ENCODE assay signal across 17 cellular contexts in genomic region chrX:44306336-44306735, GRCh38. TPM values are rescaled to one million over a fixed set of nuclear protein-coding genes. Genes with fewer than 3 reads are reported as not detected.
DNase-seq lines count a peak whose midpoint lies in the region; ATAC-seq, FAIRE-seq and TF ChIP-seq lines count a peak whose summit lies in the region.
"Had no signal": no experiment of that assay in that cellular context is flagged by ENCODE, and none has a peak within 500 bp of the region (broad histone marks: within the 10 kb centered on the region; RNA-seq: fewer than 3 reads in every experiment).

No MANE protein-coding gene starts in this region.

- no peaks in the 10 kb centered on the region; the same call in 1 of the 2 replicates for H3K9me3 ChIP-seq in AG04450 (ENCODE audit: control insufficient read depth, insufficient read depth, low read length)
- H3K9me3 ChIP-seq: left lung, tibial nerve had no signal

- no peak overlapping the region for H3K27ac Mint-ChIP-seq in progenitor cell of endocrine pancreas
- H3K27ac Mint-ChIP-seq: activated CD4-positive, alpha-beta memory T cell treated with anti-CD3 and anti-CD28 coated beads for 36 hours; activated naive CD4-positive, alpha-beta T cell treated with anti-CD3 and anti-CD28 coated beads for 36 hours had no signal

- POLR2A ChIA-PET in AG04450 (lab: Yijun Ruan, JAX): no interaction called here

- no peaks in the 10 kb centered on the region for H3K27me3 Mint-ChIP-seq in progenitor cell of endocrine pancreas
- H3K27me3 Mint-ChIP-seq: activated CD4-positive, alpha-beta memory T cell treated with anti-CD3 and anti-CD28 coated beads for 36 hours had no signal

- ATAC-seq in GM18519 (IDR thresholded peaks at IDR 0.05; ENCODE audit: low FRiP score, unreplicated experiment): no peak
- ATAC-seq in GM18511 (IDR thresholded peaks at IDR 0.05; ENCODE audit: unreplicated experiment): no peak
- ATAC-seq: left lung had no signal

- H3K4me3 Mint-ChIP-seq in progenitor cell of endocrine pancreas (ENCODE audit: low read depth): no peak overlapping the region
- H3K4me3 Mint-ChIP-seq: activated CD4-positive, alpha-beta memory T cell treated with anti-CD3 and anti-CD28 coated beads for 36 hours; activated naive CD4-positive, alpha-beta T cell treated with anti-CD3 and anti-CD28 coated beads for 36 hours had no signal

- H3K27ac ChIP-seq in AG04450 (ENCODE audit: low read depth, low read length): no peak overlapping the region
- H3K27ac ChIP-seq: coronary artery, left lung, tibial nerve had no signal

- H3K4me1 Mint-ChIP-seq in progenitor cell of endocrine pancreas (ENCODE audit: low read depth): peaks cover 3% of the 10 kb centered on the region

- H3K27me3 ChIP-seq in AG04450 (ENCODE audit: control insufficient read depth, insufficient read depth, low read length): no peaks in the 10 kb centered on the region
- H3K27me3 ChIP-seq: left lung, tibial nerve had no signal

- no peaks in the 10 kb centered on the region for H3K36me3 Mint-ChIP-seq in progenitor cell of endocrine pancreas (ENCODE audit: insufficient read depth)
- H3K36me3 Mint-ChIP-seq: activated CD4-positive, alpha-beta memory T cell treated with anti-CD3 and anti-CD28 coated beads for 36 hours had no signal

- CTCF ChIA-PET in AG04450 (lab: Charles Lee): no interaction called here

- H3K9me3 Mint-ChIP-seq in progenitor cell of endocrine pancreas (ENCODE audit: low read depth): peaks cover 19% of the 10 kb centered on the region
- H3K9me3 Mint-ChIP-seq: activated CD4-positive, alpha-beta memory T cell treated with anti-CD3 and anti-CD28 coated beads for 36 hours; activated naive CD4-positive, alpha-beta T cell treated with anti-CD3 and anti-CD28 coated beads for 36 hours had no signal

- H3K4me3 ChIP-seq in AG04450 (ENCODE audit: low read depth, low read length) (no peak overlapping the region), fibroblast of the aortic adventitia (ENCODE audit: low read depth, low read length) (no peak overlapping the region)
- H3K4me3 ChIP-seq: coronary artery, left lung, skin epidermis, tibial nerve had no signal

- TF ChIP-seq CTCF in AG04450 (IDR thresholded peaks at IDR 0.05; ENCODE audit: low read depth, low read length) (no peak), fibroblast of the aortic adventitia (IDR thresholded peaks at IDR 0.05; ENCODE audit: insufficient read depth, low read length) (no peak), D721Med (IDR thresholded peaks at IDR 0.05; ENCODE audit: insufficient read depth, missing control alignments) (no peak), progenitor cell of endocrine pancreas (IDR thresholded peaks at IDR 0.05; ENCODE audit: unreplicated experiment) (no peak)

- peak; percentile 0 for DNase-seq in AG04450 (ENCODE audit: low read depth, low spot score)
- peak; percentile 4 for DNase-seq in NCI-H1092 (lab: John Stamatoyannopoulos, UW)
- DNase-seq in RPMI7951 (ENCODE audit: low read depth): peak; percentile 11
- DNase-seq in fibroblast of the aortic adventitia (ENCODE audit: low read depth): peak; percentile 1
- DNase-seq in D721Med (ENCODE audit: insufficient read length, low spot score): no peak
- DNase-seq in progenitor cell of endocrine pancreas (ENCODE audit: low spot score, unreplicated experiment): no peak
- DNase-seq: activated CD4-positive, alpha-beta memory T cell treated with anti-CD3 and anti-CD28 coated beads for 36 hours; activated naive CD4-positive, alpha-beta T cell treated with anti-CD3 and anti-CD28 coated beads for 36 hours; DND-41; left lung; T-helper 2 cell had no signal

- FAIRE-seq in D721Med (lab: Jason Lieb, UNC): no peak

RNA-seq across cellular contexts. Expression of gene EFHC2, which starts 37.1 kb away (rescaled TPM):
- polyA plus RNA-seq in AG04450 (2011; rRNA removed): 0.40 and 0.42 TPM in 2 replicates
- 0.18 and 0.26 TPM in 2 replicates for polyA minus RNA-seq in AG04450 (2011; rRNA and poly(A)+ RNA removed)
- 0.60 TPM in 1 of 2 replicates, not detected in the other for total RNA-seq in RPMI7951 (2014; rRNA removed; shearing (Covaris generic))
- total RNA-seq in fibroblast of the aortic adventitia (ENCODE audit: low replicate concordance): 0.45 and 0.49 TPM in 2 replicates
- total RNA-seq in progenitor cell of endocrine pancreas: 1.4 and 1.8 TPM in 2 replicates
- total RNA-seq: glomerular endothelial cell had no signal

Comparison
In these comparisons a context has a peak if more than half of its experiments do, and no peak if none do; other contexts are left out.
1. DNase-seq: peak in AG04450 (single experiment), NCI-H1092 (single experiment), RPMI7951 (single experiment) and fibroblast of the aortic adventitia (single experiment); none in D721Med (single experiment) and progenitor cell of endocrine pancreas (single experiment).